Comparison of ENCODE assay signal across 20 cellular contexts in the genomic region with DNA sequence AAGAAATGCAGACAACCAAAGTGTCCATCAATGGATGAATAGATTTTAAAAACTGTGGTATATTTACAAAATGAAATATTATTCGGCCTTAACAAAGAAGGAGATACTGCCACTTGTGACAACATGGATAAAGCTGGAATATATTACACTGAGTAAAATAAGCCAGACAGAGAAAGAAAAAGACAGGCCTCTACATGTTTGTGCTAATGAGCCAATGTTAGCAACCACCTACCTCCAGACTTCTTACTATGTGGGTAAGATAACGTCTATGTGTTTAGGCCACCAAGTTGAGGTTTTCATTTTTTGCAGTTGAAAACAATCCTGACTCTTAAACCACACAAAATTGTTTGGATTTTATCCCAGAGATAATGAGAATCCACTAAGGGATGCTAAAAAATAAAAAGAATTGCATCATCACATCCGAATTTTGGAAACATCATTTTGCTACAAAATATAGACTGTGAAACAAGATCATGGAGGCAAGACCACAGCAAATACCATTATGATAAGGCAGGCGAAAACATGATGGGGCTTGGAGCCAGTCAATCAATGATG. TPM values are rescaled to one million over a fixed set of nuclear protein-coding genes. Genes with fewer than 3 reads are reported as not detected.
"Had no signal": no experiment of that assay in that cellular context is flagged by ENCODE, and none has a peak within 500 bp of the region (broad histone marks: within the 10 kb centered on the region; RNA-seq: fewer than 3 reads in every experiment).

No MANE protein-coding gene starts in this region.

- H3K27me3 ChIP-seq: ascending aorta, heart left ventricle, transverse colon, vagina had no signal

- H3K4me1 ChIP-seq: ascending aorta, heart left ventricle, transverse colon, vagina had no signal

- DNase-seq: activated CD4-positive, alpha-beta T cell treated with anti-CD3 and anti-CD28 coated beads, Interleukin-2, amount 10 ng/mL, durations not matched to agents 7 days and 5 days; activated CD8-positive, alpha-beta memory T cell treated with anti-CD3 and anti-CD28 coated beads, Interleukin-2, amount 50 U/mL, for 48 hours; activated effector memory CD4-positive, alpha-beta T cell treated with Interleukin-2 at 50 U/mL for 16 hours; activated naive CD4-positive, alpha-beta T cell treated with anti-CD3 and anti-CD28 coated beads, Interleukin-2, amount 10 ng/mL, durations not matched to agents 7 days and 5 days; activated T-cell treated with anti-CD3 and anti-CD28 coated beads, Interleukin-2, amount 50 U/mL, for 48 hours; caudate nucleus; effector memory CD8-positive, alpha-beta T cell; heart left ventricle; kidney; occipital lobe; retina; stimulated activated CD4-positive, alpha-beta T cell treated with anti-CD3 and anti-CD28 coated beads, Interleukin-2, amount 100 ng/mL, for 24 hours; stimulated activated naive CD8-positive, alpha-beta T cell treated with anti-CD3 and anti-CD28 coated beads, Interleukin-15, Interleukin-2, amounts not matched to agents 100 U/mL and 50 U/mL, for 24 hours; transverse colon had no signal

- H3K36me3 Mint-ChIP-seq: activated naive CD4-positive, alpha-beta T cell treated with anti-CD3 and anti-CD28 coated beads, Interleukin-2, amount 10 ng/mL, durations not matched to agents 7 days and 5 days had no signal

- H3K9me3 ChIP-seq: ascending aorta, vagina had no signal

- H3K4me1 Mint-ChIP-seq: activated CD4-positive, alpha-beta T cell treated with anti-CD3 and anti-CD28 coated beads, Interleukin-2, amount 10 ng/mL, durations not matched to agents 7 days and 5 days; activated naive CD4-positive, alpha-beta T cell treated with anti-CD3 and anti-CD28 coated beads, Interleukin-2, amount 10 ng/mL, durations not matched to agents 7 days and 5 days had no signal

- H3K36me3 ChIP-seq: ascending aorta, heart left ventricle, transverse colon, vagina had no signal

- H3K27ac Mint-ChIP-seq: activated CD4-positive, alpha-beta T cell treated with anti-CD3 and anti-CD28 coated beads, Interleukin-2, amount 10 ng/mL, durations not matched to agents 7 days and 5 days; activated naive CD4-positive, alpha-beta T cell treated with anti-CD3 and anti-CD28 coated beads, Interleukin-2, amount 10 ng/mL, durations not matched to agents 7 days and 5 days; effector memory CD8-positive, alpha-beta T cell had no signal

- H3K4me3 Mint-ChIP-seq: activated CD4-positive, alpha-beta T cell treated with anti-CD3 and anti-CD28 coated beads, Interleukin-2, amount 10 ng/mL, durations not matched to agents 7 days and 5 days; activated naive CD4-positive, alpha-beta T cell treated with anti-CD3 and anti-CD28 coated beads, Interleukin-2, amount 10 ng/mL, durations not matched to agents 7 days and 5 days; effector memory CD8-positive, alpha-beta T cell had no signal

- H3K4me3 ChIP-seq: ascending aorta, heart left ventricle, lung, transverse colon, vagina had no signal

- H3K27ac ChIP-seq: ascending aorta, epithelial cell of prostate, heart left ventricle, transverse colon, vagina had no signal

RNA-seq across cellular contexts. Expression of gene EVA1A, which starts 47.0 kb away (rescaled TPM):
- total RNA-seq: ascending aorta; T-helper 1 cell treated with Interleukin-12 subunit alpha and Interleukin-12 subunit beta and Interleukin-4 antibody, amounts not matched to agents 30 ng/mL and 1 ng/mL, for 36 hours; transverse colon; vagina had no signal
- polyA plus RNA-seq: neural cell had no signal
